23 cellular contexts compared by ENCODE assay signal in genomic region chr2:138029238-138029637, GRCh38.
DNase-seq lines count a peak whose midpoint lies in the region; ATAC-seq and TF ChIP-seq lines count a peak whose summit lies in the region.
"Had no signal": no experiment of that assay in that cellular context is flagged by ENCODE, and none has a peak within 500 bp of the region (broad histone marks: within the 10 kb centered on the region; RNA-seq: fewer than 3 reads in every experiment).

No MANE protein-coding gene starts in this region.

- POLR2A ChIA-PET in AG04449 (lab: Yijun Ruan, JAX), result no interaction called here
- POLR2A ChIA-PET in activated CD8-positive, alpha-beta T cell treated with anti-CD3 and anti-CD28 coated beads for 36 hours (lab: Charles Lee), result no interaction called here

- ATAC-seq in left lung, result peak; percentile 47
- ATAC-seq in stimulated activated memory B cell treated with anti-CD40 and anti-IgM and Interleukin-4, amounts not matched to agents 10 μg/mL and 1 μg/mL and 100 μg/mL, for 72 hours, result no peak
- no peak for ATAC-seq in activated CD8-positive, alpha-beta T cell treated with anti-CD3 and anti-CD28 coated beads for 36 hours
- ATAC-seq: A549; activated CD8-positive, alpha-beta memory T cell treated with anti-CD3 and anti-CD28 coated beads, Interleukin-2, amount 10 ng/mL, durations not matched to agents 7 days and 5 days; body of pancreas had no signal

- H3K27me3 Mint-ChIP-seq in stimulated activated memory B cell treated with anti-CD40 and anti-IgM and Interleukin-4, amounts not matched to agents 10 μg/mL and 1 μg/mL and 100 μg/mL, for 72 hours, result no peaks in the 10 kb centered on the region
- H3K27me3 Mint-ChIP-seq in osteocyte (ENCODE audit: unreplicated experiment), result peaks cover 2% of the 10 kb centered on the region
- H3K27me3 Mint-ChIP-seq in activated CD8-positive, alpha-beta T cell treated with anti-CD3 and anti-CD28 coated beads for 36 hours, result no peaks in the 10 kb centered on the region
- H3K27me3 Mint-ChIP-seq: activated CD8-positive, alpha-beta memory T cell treated with anti-CD3 and anti-CD28 coated beads, Interleukin-2, amount 10 ng/mL, durations not matched to agents 7 days and 5 days had no signal

- no peak overlapping the region for H3K27ac ChIP-seq in left lung
- H3K27ac ChIP-seq: A549, body of pancreas, coronary artery, HL-60 had no signal

- no peaks in the 10 kb centered on the region for H3K36me3 ChIP-seq in left lung

- no peak overlapping the region for H3K27ac Mint-ChIP-seq in stimulated activated memory B cell treated with anti-CD40 and anti-IgM and Interleukin-4, amounts not matched to agents 10 μg/mL and 1 μg/mL and 100 μg/mL, for 72 hours
- no peak overlapping the region for H3K27ac Mint-ChIP-seq in osteocyte (ENCODE audit: unreplicated experiment)
- no peak overlapping the region for H3K27ac Mint-ChIP-seq in activated CD8-positive, alpha-beta T cell treated with anti-CD3 and anti-CD28 coated beads for 36 hours
- H3K27ac Mint-ChIP-seq: activated CD8-positive, alpha-beta memory T cell treated with anti-CD3 and anti-CD28 coated beads, Interleukin-2, amount 10 ng/mL, durations not matched to agents 7 days and 5 days; endodermal cell; nephron progenitor cell had no signal

- H3K27me3 ChIP-seq in left lung, result no peaks in the 10 kb centered on the region
- H3K27me3 ChIP-seq: body of pancreas had no signal

- no peaks in the 10 kb centered on the region for H3K4me1 ChIP-seq in left lung
- H3K4me1 ChIP-seq: A549, body of pancreas had no signal

- intact Hi-C loops in left lung (cut with DNase I), result no loop called here
- intact Hi-C loops in activated CD8-positive, alpha-beta T cell treated with anti-CD3 and anti-CD28 coated beads for 36 hours (cut with micrococcal nuclease), result no loop called here

- H3K4me1 Mint-ChIP-seq in stimulated activated memory B cell treated with anti-CD40 and anti-IgM and Interleukin-4, amounts not matched to agents 10 μg/mL and 1 μg/mL and 100 μg/mL, for 72 hours, result no peaks in the 10 kb centered on the region
- H3K4me1 Mint-ChIP-seq in osteocyte (ENCODE audit: unreplicated experiment), result no peaks in the 10 kb centered on the region
- no peaks in the 10 kb centered on the region for H3K4me1 Mint-ChIP-seq in activated CD8-positive, alpha-beta T cell treated with anti-CD3 and anti-CD28 coated beads for 36 hours (ENCODE audit: low read depth)
- H3K4me1 Mint-ChIP-seq: activated CD8-positive, alpha-beta memory T cell treated with anti-CD3 and anti-CD28 coated beads, Interleukin-2, amount 10 ng/mL, durations not matched to agents 7 days and 5 days had no signal

- no peaks in the 10 kb centered on the region for H3K9me3 ChIP-seq in left lung
- H3K9me3 ChIP-seq: A549, body of pancreas had no signal

- no peaks in the 10 kb centered on the region for H3K36me3 Mint-ChIP-seq in stimulated activated memory B cell treated with anti-CD40 and anti-IgM and Interleukin-4, amounts not matched to agents 10 μg/mL and 1 μg/mL and 100 μg/mL, for 72 hours
- no peaks in the 10 kb centered on the region for H3K36me3 Mint-ChIP-seq in osteocyte (ENCODE audit: unreplicated experiment)
- H3K36me3 Mint-ChIP-seq in activated CD8-positive, alpha-beta T cell treated with anti-CD3 and anti-CD28 coated beads for 36 hours (ENCODE audit: low read depth), result no peaks in the 10 kb centered on the region
- H3K36me3 Mint-ChIP-seq: activated CD8-positive, alpha-beta memory T cell treated with anti-CD3 and anti-CD28 coated beads, Interleukin-2, amount 10 ng/mL, durations not matched to agents 7 days and 5 days had no signal

- peak; percentile 16 for DNase-seq in AG04449 (ENCODE audit: low read depth, low spot score)
- DNase-seq in NCI-H446 (lab: John Stamatoyannopoulos, UW), result peak; percentile 59 to 69
- DNase-seq in fibroblast of gingiva (ENCODE audit: low read depth), result peak; percentile 34
- no peak for DNase-seq in left lung
- no peak for DNase-seq in NCI-H1417 treated with DMSO at 0.1 percent for 48 hours (lab: John Stamatoyannopoulos, UW)
- DNase-seq in osteocyte (ENCODE audit: extremely low spot score, unreplicated experiment), result no peak
- DNase-seq in activated CD8-positive, alpha-beta T cell treated with anti-CD3 and anti-CD28 coated beads for 36 hours, result no peak
- DNase-seq: activated CD4-positive, alpha-beta T cell treated with anti-CD3 and anti-CD28 coated beads for 48 hours; activated CD8-positive, alpha-beta memory T cell treated with anti-CD3 and anti-CD28 coated beads, Interleukin-2, amount 10 ng/mL, durations not matched to agents 7 days and 5 days; activated naive CD4-positive, alpha-beta T cell treated with anti-CD3 and anti-CD28 coated beads, Interleukin-2, amount 50 U/mL, for 16 hours; Calu3; endodermal cell; NCI-H1436; NCI-H524; nephron progenitor cell; small intestine; stimulated activated CD4-positive, alpha-beta T cell treated with anti-CD3 and anti-CD28 coated beads, Interleukin-2, amount 100 ng/mL, for 48 hours; stimulated activated naive CD4-positive, alpha-beta T cell had no signal

- H3K4me3 ChIP-seq in AG04449 (ENCODE audit: low read depth, low read length), result no peak overlapping the region
- H3K4me3 ChIP-seq in left lung, result no peak overlapping the region
- H3K4me3 ChIP-seq: A549, body of pancreas, coronary artery had no signal

- H3K4me3 Mint-ChIP-seq in stimulated activated memory B cell treated with anti-CD40 and anti-IgM and Interleukin-4, amounts not matched to agents 10 μg/mL and 1 μg/mL and 100 μg/mL, for 72 hours, result no peak overlapping the region
- no peak overlapping the region for H3K4me3 Mint-ChIP-seq in osteocyte (ENCODE audit: unreplicated experiment)
- H3K4me3 Mint-ChIP-seq in activated CD8-positive, alpha-beta T cell treated with anti-CD3 and anti-CD28 coated beads for 36 hours, result no peak overlapping the region
- H3K4me3 Mint-ChIP-seq: activated CD8-positive, alpha-beta memory T cell treated with anti-CD3 and anti-CD28 coated beads, Interleukin-2, amount 10 ng/mL, durations not matched to agents 7 days and 5 days; endodermal cell; nephron progenitor cell had no signal

- no peak for TF ChIP-seq CTCF in AG04449 (IDR thresholded peaks at IDR 0.05; ENCODE audit: insufficient read depth, low read length, missing control alignments)
- TF ChIP-seq CTCF in left lung (IDR thresholded peaks at IDR 0.05), result no peak
- TF ChIP-seq CTCF in osteocyte (IDR thresholded peaks at IDR 0.05), result no peak
- no peak for TF ChIP-seq CTCF in activated CD8-positive, alpha-beta T cell treated with anti-CD3 and anti-CD28 coated beads for 36 hours (IDR thresholded peaks at IDR 0.05)

- H3K9me3 Mint-ChIP-seq in stimulated activated memory B cell treated with anti-CD40 and anti-IgM and Interleukin-4, amounts not matched to agents 10 μg/mL and 1 μg/mL and 100 μg/mL, for 72 hours, result no peaks in the 10 kb centered on the region
- H3K9me3 Mint-ChIP-seq in osteocyte (ENCODE audit: unreplicated experiment), result no peaks in the 10 kb centered on the region
- no peaks in the 10 kb centered on the region for H3K9me3 Mint-ChIP-seq in activated CD8-positive, alpha-beta T cell treated with anti-CD3 and anti-CD28 coated beads for 36 hours
- H3K9me3 Mint-ChIP-seq: endodermal cell, nephron progenitor cell had no signal

- CTCF ChIA-PET in AG04449 (lab: Yijun Ruan, JAX), result no interaction called here
- CTCF ChIA-PET in activated CD8-positive, alpha-beta T cell treated with anti-CD3 and anti-CD28 coated beads for 36 hours (lab: Charles Lee), result no interaction called here

Comparison
In these comparisons a context has a peak if more than half of its experiments do, and no peak if none do; other contexts are left out.
1. DNase-seq: peak in AG04449 (single experiment), NCI-H446 (2 of 2) and fibroblast of gingiva (single experiment); none in left lung (0 of 2), NCI-H1417 treated with DMSO at 0.1 percent for 48 hours (single experiment), osteocyte (single experiment) and activated CD8-positive, alpha-beta T cell treated with anti-CD3 and anti-CD28 coated beads for 36 hours (single experiment).